Comparison of ENCODE assay signal across 25 cellular contexts in the genomic region with DNA sequence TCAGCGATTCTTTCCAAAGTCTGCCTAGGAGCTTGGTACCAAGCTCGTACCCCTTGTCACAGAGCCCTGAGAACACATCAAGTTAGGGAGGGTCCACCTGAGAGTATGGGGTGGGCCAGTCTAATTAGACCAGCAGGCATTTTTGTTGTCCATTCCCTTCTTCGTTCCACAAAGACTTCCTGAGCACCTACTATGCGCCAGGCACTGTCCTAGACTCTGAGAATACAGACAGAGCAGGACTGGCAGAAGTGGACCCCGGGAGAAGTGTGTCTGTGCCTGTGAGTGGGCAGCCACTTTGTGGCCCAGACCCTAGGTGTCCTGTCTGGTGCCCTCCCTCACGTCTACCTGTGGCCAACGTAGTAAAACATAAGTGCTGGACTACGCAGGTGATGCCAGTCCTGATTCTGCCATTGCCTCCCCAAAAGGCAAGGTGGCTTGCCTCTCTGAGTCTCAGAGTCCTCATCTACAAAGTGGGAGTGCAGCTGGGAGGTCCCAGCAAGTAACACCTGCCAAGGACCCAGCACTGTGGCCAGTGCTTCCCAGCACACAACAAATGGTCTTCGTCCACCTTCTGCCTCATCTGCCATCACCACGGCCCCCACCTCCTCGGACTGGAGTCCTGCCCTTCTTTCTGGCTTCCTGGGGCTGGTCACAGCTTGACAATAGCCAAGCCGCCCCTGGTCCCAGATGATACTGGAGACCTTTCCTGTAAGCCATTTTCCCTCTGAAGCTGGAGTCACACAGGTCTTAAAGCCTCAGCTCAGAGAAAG. TPM values are rescaled to one million over a fixed set of nuclear protein-coding genes. Genes with fewer than 3 reads are reported as not detected.
A peak's percentile ranks its signal among the peaks of the same experiment; 100 is the strongest.
DNase-seq lines count a peak whose midpoint lies in the region; ATAC-seq and TF ChIP-seq lines count a peak whose summit lies in the region.
"Had no signal": no experiment of that assay in that cellular context is flagged by ENCODE, and none has a peak within 500 bp of the region (broad histone marks: within the 10 kb centered on the region; RNA-seq: fewer than 3 reads in every experiment).

No MANE protein-coding gene starts in this region.

- no peak overlapping the region for H4K91ac ChIP-seq in mesenchymal stem cell (ENCODE audit: low read length)

- no peak overlapping the region for H3K4me3 Mint-ChIP-seq in activated T-cell treated with anti-CD3 and anti-CD28 coated beads, Interleukin-2, amount 50 U/mL, for 72 hours
- no peak overlapping the region for H3K4me3 Mint-ChIP-seq in activated T-cell treated with anti-CD3 and anti-CD28 coated beads, Interleukin-2, amount 50 U/mL, for 4 hours
- H3K4me3 Mint-ChIP-seq: activated CD8-positive, alpha-beta T cell treated with anti-CD3 and anti-CD28 coated beads for 36 hours; activated naive CD4-positive, alpha-beta T cell treated with anti-CD3 and anti-CD28 coated beads, Interleukin-2, amount 50 U/mL, for 24 hours; GM23338; stimulated activated memory B cell treated with anti-CD40 and anti-IgM and Interleukin-4, amounts not matched to agents 10 μg/mL and 1 μg/mL and 100 μg/mL, for 72 hours had no signal

- H3F3A ChIP-seq in GM23248 (ENCODE audit: insufficient read depth) = peaks cover 11% of the 10 kb centered on the region

- no peak overlapping the region for H3K23ac ChIP-seq in mesenchymal stem cell (ENCODE audit: low read length in 2 of 2)

- peaks cover 5% of the 10 kb centered on the region for H3K27me3 Mint-ChIP-seq in activated T-cell treated with anti-CD3 and anti-CD28 coated beads, Interleukin-2, amount 50 U/mL, for 72 hours (ENCODE audit: low read depth)
- no peaks in the 10 kb centered on the region for H3K27me3 Mint-ChIP-seq in activated T-cell treated with anti-CD3 and anti-CD28 coated beads, Interleukin-2, amount 50 U/mL, for 4 hours (ENCODE audit: low read depth)
- H3K27me3 Mint-ChIP-seq: activated CD8-positive, alpha-beta T cell treated with anti-CD3 and anti-CD28 coated beads for 36 hours; activated naive CD4-positive, alpha-beta T cell treated with anti-CD3 and anti-CD28 coated beads, Interleukin-2, amount 50 U/mL, for 24 hours had no signal

- H3K4me1 Mint-ChIP-seq in activated T-cell treated with anti-CD3 and anti-CD28 coated beads, Interleukin-2, amount 50 U/mL, for 72 hours (ENCODE audit: low read depth) = peaks cover 26% of the 10 kb centered on the region
- peaks cover 9% of the 10 kb centered on the region for H3K4me1 Mint-ChIP-seq in activated T-cell treated with anti-CD3 and anti-CD28 coated beads, Interleukin-2, amount 50 U/mL, for 4 hours (ENCODE audit: low read depth)

- DNase-seq in activated T-cell treated with anti-CD3 and anti-CD28 coated beads, Interleukin-2, amount 50 U/mL, for 72 hours = no peak
- no peak for DNase-seq in activated T-cell treated with anti-CD3 and anti-CD28 coated beads, Interleukin-2, amount 50 U/mL, for 4 hours
- peak; percentile 49 for DNase-seq in activated CD8-positive, alpha-beta memory T cell treated with anti-CD3 and anti-CD28 coated beads, Interleukin-2, amount 50 U/mL, for 48 hours
- no peak for DNase-seq in mesenchymal stem cell
- peak; percentile 27 for DNase-seq in sciatic nerve (ENCODE audit: low spot score)
- DNase-seq in esophagus squamous epithelium (lab: John Stamatoyannopoulos, UW) = no peak
- no peak for DNase-seq in aorta
- no peak for DNase-seq in GM23248
- DNase-seq: ACHN; activated CD8-positive, alpha-beta T cell treated with anti-CD3 and anti-CD28 coated beads for 36 hours; anterior cingulate cortex; central memory CD4-positive, alpha-beta T cell; COR-L47; DND-41; immature natural killer cell; NCI-H1105 treated with DMSO at 0.1 percent for 48 hours; NCI-H2081; SHP77 had no signal

- H2BK5ac ChIP-seq in mesenchymal stem cell (ENCODE audit: low read depth, low read length, poor library complexity, severe bottlenecking) = no peak overlapping the region

- H4K8ac ChIP-seq in mesenchymal stem cell (ENCODE audit: low read length) = no peak overlapping the region

- H2AK5ac ChIP-seq in mesenchymal stem cell (ENCODE audit: low read length, severe bottlenecking) = peak overlapping the region; percentile 11

- H2AFZ ChIP-seq in mesenchymal stem cell (ENCODE audit: low read depth, low read length) (no peak overlapping the region), GM23248 (no peak overlapping the region)
- H2AFZ ChIP-seq: GM23338 had no signal

- no peak for TF ChIP-seq CTCF in esophagus squamous epithelium (IDR thresholded peaks at IDR 0.05)

- H3K79me2 ChIP-seq in GM23248 (ENCODE audit: insufficient read depth) = no peaks in the 10 kb centered on the region

- 95% methylated on average over 12 of the region's 12 CpGs for WGBS in mesenchymal stem cell
- 90 to 94% methylated on average over 7 to 8 of the region's 12 CpGs for WGBS in esophagus squamous epithelium, 2 donors
- whole genome bisulfite sequencing in aorta, 2 donors = 89 to 91% methylated on average over 12 of the region's 12 CpGs
- 84 to 88% methylated on average over 12 of the region's 12 CpGs for WGBS in GM23248 (ENCODE audit: low coverage in 1 of 2, low lambda C conversion rate in 2 of 2, missing lambda C conversion rate in 2 of 2), 2 experiments

- H4K20me1 ChIP-seq in GM23248 (ENCODE audit: insufficient read depth) = no peaks in the 10 kb centered on the region
- H4K20me1 ChIP-seq: BLaER1 had no signal

- intact Hi-C loops in sciatic nerve (cut with DNase I) (no loop called here), esophagus squamous epithelium (cut with DNase I) (no loop called here), aorta (cut with DNase I) (no loop called here)

- H3K27me3 ChIP-seq in mesenchymal stem cell (ENCODE audit: control insufficient read depth in 1 of 2, insufficient read depth in 1 of 2, low read length in 2 of 2) (no peaks in the 10 kb centered on the region), esophagus squamous epithelium (no peaks in the 10 kb centered on the region), aorta (ENCODE audit: control insufficient read depth in 1 of 2, insufficient read depth in 2 of 2, low read length in 1 of 2) (no peaks in the 10 kb centered on the region), GM23248 (replicated peaks; ENCODE audit: insufficient read depth) (no peaks in the 10 kb centered on the region)
- H3K27me3 ChIP-seq: BLaER1, neutrophil, suprapubic skin had no signal

- H3K36me3 ChIP-seq in mesenchymal stem cell (ENCODE audit: control insufficient read depth in 1 of 2, insufficient read depth in 2 of 2, low read depth in 1 of 2, low read length in 2 of 2) (no peaks in the 10 kb centered on the region), esophagus squamous epithelium (no peaks in the 10 kb centered on the region), aorta (ENCODE audit: control insufficient read depth in 1 of 2, insufficient read depth in 2 of 2, low read length in 1 of 2) (no peaks in the 10 kb centered on the region), GM23248 (ENCODE audit: low read depth) (no peaks in the 10 kb centered on the region)
- H3K36me3 ChIP-seq: BLaER1, neutrophil, suprapubic skin had no signal

- H3K4me1 ChIP-seq in mesenchymal stem cell (ENCODE audit: control insufficient read depth, insufficient read depth, low read depth, low read length) = peaks cover 9% of the 10 kb centered on the region
- peaks cover 0 to 9% (median 4%) of the 10 kb centered on the region in 3 donors for H3K4me1 ChIP-seq in esophagus squamous epithelium
- no peaks in the 10 kb centered on the region for H3K4me1 ChIP-seq in aorta (ENCODE audit: control insufficient read depth in 1 of 2, insufficient read depth in 2 of 2, low read length in 2 of 2)
- H3K4me1 ChIP-seq in GM23248 (ENCODE audit: insufficient read depth) = peaks cover 17% of the 10 kb centered on the region

- H3K36me3 Mint-ChIP-seq in activated T-cell treated with anti-CD3 and anti-CD28 coated beads, Interleukin-2, amount 50 U/mL, for 72 hours (ENCODE audit: insufficient read depth in 2 of 2) = no peaks in the 10 kb centered on the region
- no peaks in the 10 kb centered on the region for H3K36me3 Mint-ChIP-seq in activated T-cell treated with anti-CD3 and anti-CD28 coated beads, Interleukin-2, amount 50 U/mL, for 4 hours (ENCODE audit: insufficient read depth)
- H3K36me3 Mint-ChIP-seq: activated naive CD4-positive, alpha-beta T cell treated with anti-CD3 and anti-CD28 coated beads, Interleukin-2, amount 50 U/mL, for 24 hours; stimulated activated memory B cell treated with anti-CD40 and anti-IgM and Interleukin-4, amounts not matched to agents 10 μg/mL and 1 μg/mL and 100 μg/mL, for 72 hours had no signal

- H2BK15ac ChIP-seq in mesenchymal stem cell (ENCODE audit: low read depth, poor library complexity, severe bottlenecking) = peak overlapping the region; percentile 1

- peak overlapping the region; percentile 67 for H3K27ac Mint-ChIP-seq in activated T-cell treated with anti-CD3 and anti-CD28 coated beads, Interleukin-2, amount 50 U/mL, for 72 hours
- H3K27ac Mint-ChIP-seq: activated CD8-positive, alpha-beta T cell treated with anti-CD3 and anti-CD28 coated beads for 36 hours; activated naive CD4-positive, alpha-beta T cell treated with anti-CD3 and anti-CD28 coated beads, Interleukin-2, amount 50 U/mL, for 24 hours; GM23338; stimulated activated memory B cell treated with anti-CD40 and anti-IgM and Interleukin-4, amounts not matched to agents 10 μg/mL and 1 μg/mL and 100 μg/mL, for 72 hours had no signal

- in situ Hi-C loops in GM23248 (cut with MboI) = no loop called here

- peaks cover 0 to 2% of the 10 kb centered on the region in 2 donors for H3K9me3 Mint-ChIP-seq in activated T-cell treated with anti-CD3 and anti-CD28 coated beads, Interleukin-2, amount 50 U/mL, for 72 hours
- no peaks in the 10 kb centered on the region for H3K9me3 Mint-ChIP-seq in activated T-cell treated with anti-CD3 and anti-CD28 coated beads, Interleukin-2, amount 50 U/mL, for 4 hours
- H3K9me3 Mint-ChIP-seq: activated CD8-positive, alpha-beta T cell treated with anti-CD3 and anti-CD28 coated beads for 36 hours; activated naive CD4-positive, alpha-beta T cell treated with anti-CD3 and anti-CD28 coated beads, Interleukin-2, amount 50 U/mL, for 24 hours; GM23338; stimulated activated memory B cell treated with anti-CD40 and anti-IgM and Interleukin-4, amounts not matched to agents 10 μg/mL and 1 μg/mL and 100 μg/mL, for 72 hours had no signal

- H3K4ac ChIP-seq in mesenchymal stem cell (ENCODE audit: low read depth in 1 of 2, low read length in 2 of 2) = no peak overlapping the region

- H3K4me3 ChIP-seq in mesenchymal stem cell (ENCODE audit: insufficient read depth in 1 of 2, low read depth in 1 of 2, low read length in 2 of 2) (no peak overlapping the region), esophagus squamous epithelium (no peak overlapping the region), aorta (ENCODE audit: low read length in 2 of 2) (no peak overlapping the region), GM23248 (no peak overlapping the region)
- H3K4me3 ChIP-seq: BLaER1, GM23338, smooth muscle cell, suprapubic skin had no signal

- H3K9me3 ChIP-seq in mesenchymal stem cell (ENCODE audit: control insufficient read depth, low read length) (no peaks in the 10 kb centered on the region), esophagus squamous epithelium (no peaks in the 10 kb centered on the region), aorta (ENCODE audit: control insufficient read depth, low read length) (no peaks in the 10 kb centered on the region), GM23248 (ENCODE audit: low read depth) (no peaks in the 10 kb centered on the region)
- H3K9me3 ChIP-seq: BLaER1, neutrophil, suprapubic skin had no signal

- no peaks in the 10 kb centered on the region for H3K9me2 ChIP-seq in GM23248 (ENCODE audit: insufficient read depth)

- H3K79me1 ChIP-seq in mesenchymal stem cell (replicated peaks; ENCODE audit: low read length, poor library complexity, severe bottlenecking) = no peaks in the 10 kb centered on the region

- no peak overlapping the region for H3K27ac ChIP-seq in mesenchymal stem cell (ENCODE audit: low read length, poor library complexity, severe bottlenecking)
- no peak overlapping the region for H3K27ac ChIP-seq in esophagus squamous epithelium
- no peak overlapping the region for H3K27ac ChIP-seq in aorta (ENCODE audit: low read depth in 1 of 2, low read length in 2 of 2)
- no peak overlapping the region for H3K27ac ChIP-seq in GM23248
- H3K27ac ChIP-seq: BLaER1, neutrophil, suprapubic skin had no signal

- TF ChIP-seq POLR2A in esophagus squamous epithelium (IDR thresholded peaks at IDR 0.05) = no peak

- ATAC-seq in activated T-cell treated with anti-CD3 and anti-CD28 coated beads, Interleukin-2, amount 50 U/mL, for 72 hours (replicated peaks in 1 of 2) = no peak
- ATAC-seq in activated T-cell treated with anti-CD3 and anti-CD28 coated beads, Interleukin-2, amount 50 U/mL, for 4 hours = no peak
- ATAC-seq in sciatic nerve = no peak
- no peak for ATAC-seq in aorta (ENCODE audit: low FRiP score)
- ATAC-seq: activated CD8-positive, alpha-beta T cell treated with anti-CD3 and anti-CD28 coated beads for 36 hours; stimulated activated memory B cell treated with anti-CD40 and anti-IgM and Interleukin-4, amounts not matched to agents 10 μg/mL and 1 μg/mL and 100 μg/mL, for 72 hours had no signal

- peak overlapping the region in 1 of 2 experiments; percentile 28 for H3K14ac ChIP-seq in mesenchymal stem cell (ENCODE audit: low read length in 2 of 2)

- peak overlapping the region in 1 of 2 experiments; percentile 34 for H3K18ac ChIP-seq in mesenchymal stem cell (ENCODE audit: low read depth in 1 of 2, low read length in 2 of 2)

- no peak overlapping the region for H2BK120ac ChIP-seq in mesenchymal stem cell (ENCODE audit: low read depth, low read length)

- H3K9ac ChIP-seq in mesenchymal stem cell (ENCODE audit: low read length) (no peak overlapping the region), GM23248 (no peak overlapping the region)
- H3K9ac ChIP-seq: BLaER1 had no signal

- H3K4me2 ChIP-seq in mesenchymal stem cell (ENCODE audit: low read length, poor library complexity, severe bottlenecking) = no peak overlapping the region
- no peak overlapping the region for H3K4me2 ChIP-seq in GM23248 (ENCODE audit: unreplicated experiment)
- H3K4me2 ChIP-seq: BLaER1, GM23338, smooth muscle cell had no signal

- H2BK12ac ChIP-seq in mesenchymal stem cell (ENCODE audit: low read length in 2 of 2) = peak overlapping the region in 1 of 2 experiments; percentile 11

RNA-seq across cellular contexts. Expression of a gene that starts 54.3 kb away (rescaled TPM):
- 100 to 1,000 TPM; 122 to 242 TPM for total RNA-seq in activated T-cell treated with anti-CD3 and anti-CD28 coated beads, Interleukin-2, amount 50 U/mL, for 72 hours
- 10 to 100 TPM; 33.5 to 57.1 (median 56.5) TPM for total RNA-seq in activated T-cell treated with anti-CD3 and anti-CD28 coated beads, Interleukin-2, amount 50 U/mL, for 4 hours
- 4.4 TPM for polyA plus RNA-seq in mesenchymal stem cell (2013, experiment 1 of 2)
- polyA plus RNA-seq in mesenchymal stem cell (2013, experiment 2 of 2) = 4.4 TPM
- 53.5 TPM for total RNA-seq in sciatic nerve
- 10 to 100 TPM; 15.0 to 60.6 (median 47.9) TPM for total RNA-seq in esophagus squamous epithelium
- 10 to 100 TPM; 10.4 to 30.3 TPM for total RNA-seq in aorta
- 1 to 10 TPM; 3.8 to 4.0 TPM for polyA plus RNA-seq in aorta
- 17.8 and 18.0 TPM in 2 replicates for total RNA-seq in GM23248 (2014; rRNA removed; shearing (Covaris generic))
- polyA plus RNA-seq in GM23248 (2016; fragmentation: Nextera tagmentation; extraction: Ambion mirVana) = 5.8 and 13.3 TPM in 2 replicates

Comparison
In these comparisons a context has a peak if more than half of its experiments do, and no peak if none do; other contexts are left out.
1. DNase-seq: peak in activated CD8-positive, alpha-beta memory T cell treated with anti-CD3 and anti-CD28 coated beads, Interleukin-2, amount 50 U/mL, for 48 hours (single experiment) and sciatic nerve (single experiment); none in activated T-cell treated with anti-CD3 and anti-CD28 coated beads, Interleukin-2, amount 50 U/mL, for 72 hours (0 of 2), activated T-cell treated with anti-CD3 and anti-CD28 coated beads, Interleukin-2, amount 50 U/mL, for 4 hours (single experiment), mesenchymal stem cell (single experiment), esophagus squamous epithelium (single experiment), aorta (0 of 2) and GM23248 (single experiment).